Comparison of ENCODE assay signal across 1 cellular context in genomic region chr3:172448661-172449467, GRCh38.
TF ChIP-seq lines count a peak whose summit lies in the region.

No MANE protein-coding gene starts in this region.

TF ChIP-seq in HepG2, 621 proteins besides CTCF, POLR2A, EP300 and RAD21:
- TF ChIP-seq ZNF713 (CRISPR knock-in tag; IDR thresholded peaks at IDR 0.05), result no peak
- TF ChIP-seq TCF7L2 (IDR thresholded peaks at IDR 0.05; ENCODE audit: low read depth, low read length), result no peak
- no peak for TF ChIP-seq ZBTB20 (CRISPR knock-in tag; IDR thresholded peaks at IDR 0.05; ENCODE audit: borderline replicate concordance, low read depth)
